ENCODE assay signal across 13 cellular contexts in genomic region chr14:54692261-54692861, GRCh38.
A peak's percentile ranks its signal among the peaks of the same experiment; 100 is the strongest.
DNase-seq lines count a peak whose midpoint lies in the region; FAIRE-seq and TF ChIP-seq lines count a peak whose summit lies in the region.
"Had no signal": no experiment of that assay in that cellular context is flagged by ENCODE, and none has a peak within 500 bp of the region (broad histone marks: within the 10 kb centered on the region; RNA-seq: fewer than 3 reads in every experiment).

No MANE protein-coding gene starts in this region.

- no peaks in the 10 kb centered on the region for H3K9me1 ChIP-seq in endothelial cell of umbilical vein (replicated peaks; ENCODE audit: control insufficient read depth, extremely low read depth, insufficient read depth, low read length)

- no peaks in the 10 kb centered on the region for H4K20me1 ChIP-seq in mammary epithelial cell (ENCODE audit: insufficient read depth, low read length)
- H4K20me1 ChIP-seq in endothelial cell of umbilical vein (replicated peaks; ENCODE audit: control insufficient read depth, extremely low read depth, insufficient read depth, low read length): no peaks in the 10 kb centered on the region

- H3K36me3 ChIP-seq in breast epithelium: no peaks in the 10 kb centered on the region
- no peaks in the 10 kb centered on the region for H3K36me3 ChIP-seq in mammary epithelial cell (ENCODE audit: insufficient read depth, low read length)
- H3K36me3 ChIP-seq in endothelial cell of umbilical vein (ENCODE audit: control insufficient read depth in 2 of 2, extremely low read depth in 1 of 2, insufficient read depth in 2 of 2, low read length in 2 of 2): peaks cover 0 to 1% of the 10 kb centered on the region in 2 experiments
- no peaks in the 10 kb centered on the region for H3K36me3 ChIP-seq in transverse colon
- H3K36me3 ChIP-seq in brain microvascular endothelial cell (replicated peaks): no peaks in the 10 kb centered on the region

- no peak for TF ChIP-seq EP300 in transverse colon (IDR thresholded peaks at IDR 0.05; ENCODE audit: low read depth)

- DNase-seq in breast epithelium (ENCODE audit: low spot score in 2 of 2) (no peak), mammary epithelial cell (no peak), endothelial cell of umbilical vein (ENCODE audit: low read depth, low spot score) (no peak), transverse colon (no peak), brain microvascular endothelial cell (no peak), middle frontal gyrus (ENCODE audit: extremely low spot score, low spot score) (no peak)
- no peak for DNase-seq in activated T-cell treated with anti-CD3 and anti-CD28 coated beads, Interleukin-2, amount 50 U/mL, for 1 hour
- DNase-seq: amniotic stem cell; effector CD8-positive, alpha-beta T cell had no signal

- peaks cover 4% of the 10 kb centered on the region for H3K27me3 Mint-ChIP-seq in nephron (ENCODE audit: low read depth)

- FAIRE-seq in endothelial cell of umbilical vein (lab: Jason Lieb, UNC): peak; percentile 57

- CTCF ChIA-PET in mammary epithelial cell (lab: Charles Lee; ENCODE audit: low non-redundant PET): no interaction called here
- CTCF ChIA-PET in endothelial cell of umbilical vein (lab: Charles Lee): interaction anchor here (0.8 to 2.5 kb wide), 5 partner anchors 15 to 174 kb away, joined by 3 to 6 read pairs (median 4); partner anchors contain the start of gene SAMD4A

- no peak overlapping the region for H3K4me2 ChIP-seq in mammary epithelial cell (ENCODE audit: insufficient read depth, low read depth, low read length)
- no peak overlapping the region for H3K4me2 ChIP-seq in endothelial cell of umbilical vein (ENCODE audit: insufficient read depth, low read length)

- TF ChIP-seq POLR2A in breast epithelium (IDR thresholded peaks at IDR 0.05) (no peak), endothelial cell of umbilical vein (IDR thresholded peaks at IDR 0.05; ENCODE audit: low read depth, low read length) (no peak), transverse colon (IDR thresholded peaks at IDR 0.05) (no peak)

- H3K9ac ChIP-seq in mammary epithelial cell (ENCODE audit: insufficient read depth, low read length) (no peak overlapping the region), endothelial cell of umbilical vein (replicated peaks; ENCODE audit: extremely low read depth, insufficient read depth, low read length) (no peak overlapping the region)

- no peaks in the 10 kb centered on the region for H3K36me3 Mint-ChIP-seq in nephron (ENCODE audit: low read depth)

- intact Hi-C loops in breast epithelium (cut with DNase I; ENCODE audit: low total_unique reads): no loop called here
- intact Hi-C loops in mammary epithelial cell (cut with micrococcal nuclease): no loop called here
- intact Hi-C loops in endothelial cell of umbilical vein (cut with micrococcal nuclease): loop anchor here (5.0 kb wide), 1 partner anchor 185 kb away; the partner anchor contains the start of gene CGRRF1
- intact Hi-C loops in transverse colon (cut with DNase I; ENCODE audit: low total_unique reads): loop anchor here (5.0 kb wide), 1 partner anchor 125 kb away; the partner anchor contains the start of gene SAMD4A

- H3K4me1 ChIP-seq in breast epithelium (no peaks in the 10 kb centered on the region), mammary epithelial cell (ENCODE audit: insufficient read depth, low read length) (peaks cover 13% of the 10 kb centered on the region), endothelial cell of umbilical vein (ENCODE audit: control insufficient read depth, extremely low read depth, insufficient read depth, low read length) (peaks cover 12% of the 10 kb centered on the region), transverse colon (peaks cover 0 to 21% (median 0%) of the 10 kb centered on the region in 4 donors)

- peaks cover 36% of the 10 kb centered on the region for H3K4me1 Mint-ChIP-seq in nephron

- no peaks in the 10 kb centered on the region for H3K27me3 ChIP-seq in breast epithelium
- no peaks in the 10 kb centered on the region for H3K27me3 ChIP-seq in mammary epithelial cell (ENCODE audit: insufficient read depth, low read length)
- no peaks in the 10 kb centered on the region for H3K27me3 ChIP-seq in endothelial cell of umbilical vein (ENCODE audit: control insufficient read depth in 2 of 2, insufficient read depth in 2 of 2, low read length in 2 of 2)
- no peaks in the 10 kb centered on the region for H3K27me3 ChIP-seq in transverse colon
- H3K27me3 ChIP-seq in brain microvascular endothelial cell (replicated peaks): no peaks in the 10 kb centered on the region

- H3K9me3 ChIP-seq in breast epithelium (no peaks in the 10 kb centered on the region), mammary epithelial cell (replicated peaks; ENCODE audit: insufficient read depth, low read length) (no peaks in the 10 kb centered on the region), endothelial cell of umbilical vein (replicated peaks; ENCODE audit: control insufficient read depth, insufficient read depth, low read length) (no peaks in the 10 kb centered on the region), transverse colon (no peaks in the 10 kb centered on the region)

- H3K27ac ChIP-seq in breast epithelium: peak overlapping the region; percentile 48 to 65
- no peak overlapping the region for H3K27ac ChIP-seq in mammary epithelial cell (ENCODE audit: insufficient read depth, low read depth, low read length)
- H3K27ac ChIP-seq in endothelial cell of umbilical vein (ENCODE audit: insufficient read depth, low read depth, low read length): no peak overlapping the region
- H3K27ac ChIP-seq in transverse colon: peak overlapping the region in 3 of 4 donors; percentile 31 to 36 (median 36)
- no peak overlapping the region for H3K27ac ChIP-seq in brain microvascular endothelial cell
- H3K27ac ChIP-seq: 22Rv1 had no signal

- in situ Hi-C loops in mammary epithelial cell (cut with MboI; ENCODE audit: low sequenced_read_pairs in 2 of 2): no loop called here
- in situ Hi-C loops in transverse colon (cut with MboI; ENCODE audit: low pct_ligation_motif_present in 1 of 4, low pct_unique_long_range_greater_than_20kb in 1 of 4, low sequenced_read_pairs in 3 of 4): no loop called here
- in situ Hi-C loops in brain microvascular endothelial cell (cut with HindIII; ENCODE audit: low pct_ligation_motif_present, low sequenced_read_pairs): no loop called here

- POLR2A ChIA-PET in endothelial cell of umbilical vein (lab: Charles Lee): interaction anchor here (0.6 kb wide), 1 partner anchor 131 kb away, joined by 4 read pairs; no protein-coding TSS in a partner anchor

- H3K9me3 Mint-ChIP-seq in nephron: no peaks in the 10 kb centered on the region
- H3K9me3 Mint-ChIP-seq: activated T-cell treated with anti-CD3 and anti-CD28 coated beads, Interleukin-2, amount 50 U/mL, for 4 hours had no signal

- TF ChIP-seq CTCF in breast epithelium (IDR thresholded peaks at IDR 0.05): no peak
- no peak for TF ChIP-seq CTCF in mammary epithelial cell (conservative IDR thresholded peaks at IDR 0.05 in 1 of 2, IDR thresholded peaks at IDR 0.05 in 1 of 2; ENCODE audit: extremely low read depth in 1 of 2, insufficient read depth in 1 of 2, low read depth in 1 of 2, low read length in 2 of 2)
- no peak for TF ChIP-seq CTCF in endothelial cell of umbilical vein (IDR thresholded peaks at IDR 0.05; ENCODE audit: extremely low read depth in 1 of 2, insufficient read depth in 1 of 2, low read depth in 1 of 2, low read length in 2 of 2)
- TF ChIP-seq CTCF in nephron (IDR thresholded peaks at IDR 0.05; ENCODE audit: unreplicated experiment in 3 of 3): no peak
- TF ChIP-seq CTCF in transverse colon (IDR thresholded peaks at IDR 0.05): no peak
- TF ChIP-seq CTCF in brain microvascular endothelial cell (IDR thresholded peaks at IDR 0.05; ENCODE audit: low read depth, low read length, missing control alignments): no peak

- no peak overlapping the region for H2AFZ ChIP-seq in mammary epithelial cell (ENCODE audit: low read depth, low read length)
- no peak overlapping the region for H2AFZ ChIP-seq in endothelial cell of umbilical vein (ENCODE audit: low read depth, low read length)

- H3K4me3 ChIP-seq in breast epithelium (no peak overlapping the region), mammary epithelial cell (replicated peaks in 1 of 3; ENCODE audit: insufficient read depth in 1 of 3, low read depth in 2 of 3, low read length in 3 of 3) (no peak overlapping the region), endothelial cell of umbilical vein (replicated peaks in 1 of 3; ENCODE audit: insufficient read depth in 1 of 3, low read depth in 1 of 3, low read length in 3 of 3) (no peak overlapping the region), transverse colon (no peak overlapping the region), brain microvascular endothelial cell (ENCODE audit: low read depth, low read length) (no peak overlapping the region)

- peak overlapping the region; percentile 61 to 84 (median 64) for H3K27ac Mint-ChIP-seq in nephron
- H3K27ac Mint-ChIP-seq: progenitor cell of endocrine pancreas had no signal

- H3K79me2 ChIP-seq in mammary epithelial cell (ENCODE audit: insufficient read depth, low read length) (peaks cover 64% of the 10 kb centered on the region), endothelial cell of umbilical vein (ENCODE audit: control insufficient read depth, insufficient read depth, low read length) (peaks cover 53% of the 10 kb centered on the region)

- H3K4me3 Mint-ChIP-seq in nephron: no peak overlapping the region
- H3K4me3 Mint-ChIP-seq: activated T-cell treated with anti-CD3 and anti-CD28 coated beads, Interleukin-2, amount 50 U/mL, for 4 hours had no signal

- dilution Hi-C loops in mammary epithelial cell (cut with HindIII; ENCODE audit: low sequenced_read_pairs) (no loop called here), endothelial cell of umbilical vein (cut with MboI; ENCODE audit: extremely low pct_ligation_motif_present, low sequenced_read_pairs) (no loop called here)

- WGBS in mammary epithelial cell (ENCODE audit: low coverage, missing lambda C conversion rate): 91% methylated on average over 7 of the region's 7 CpGs
- WGBS in transverse colon (ENCODE audit: low coverage in 1 of 2), 2 donors: 75 to 76% methylated on average over 6 to 7 of the region's 7 CpGs

- BruUV-seq in mammary epithelial cell (replicated peaks; lab: Mats Ljungman, UMichigan) (no TSS peak), endothelial cell of umbilical vein (replicated peaks; lab: Mats Ljungman, UMichigan) (no TSS peak)

TF ChIP-seq in endothelial cell of umbilical vein, 7 proteins besides CTCF, POLR2A, EP300 and RAD21 (continues in another document):
- no peak for TF ChIP-seq GATA2 (IDR thresholded peaks at IDR 0.05; ENCODE audit: insufficient read depth, insufficient read length, low read depth, low read length)
- no peak for TF ChIP-seq FOS (IDR thresholded peaks at IDR 0.05; ENCODE audit: borderline replicate concordance, insufficient read depth, low read length)
- TF ChIP-seq EZH2 (IDR thresholded peaks at IDR 0.05; ENCODE audit: borderline replicate concordance, low read depth, low read length, severe bottlenecking): no peak
- no peak for TF ChIP-seq JUN (IDR thresholded peaks at IDR 0.05; ENCODE audit: borderline replicate concordance, insufficient read depth, insufficient read length, low read depth)
- no peak for TF ChIP-seq POLR2AphosphoS5 (IDR thresholded peaks at IDR 0.05; ENCODE audit: insufficient read depth, low read depth, low read length)

Comparison
In these comparisons a context has a peak if more than half of its experiments do, and no peak if none do; other contexts are left out.
1. H3K27ac ChIP-seq: peak in breast epithelium (2 of 2) and transverse colon (3 of 4); none in mammary epithelial cell (single experiment), endothelial cell of umbilical vein (single experiment) and brain microvascular endothelial cell (single experiment).
2. intact Hi-C loops: an anchor here in endothelial cell of umbilical vein (5.0 kb wide) and transverse colon (5.0 kb wide); none called in breast epithelium and mammary epithelial cell.